9 cellular contexts compared by ENCODE assay signal in the genomic region with DNA sequence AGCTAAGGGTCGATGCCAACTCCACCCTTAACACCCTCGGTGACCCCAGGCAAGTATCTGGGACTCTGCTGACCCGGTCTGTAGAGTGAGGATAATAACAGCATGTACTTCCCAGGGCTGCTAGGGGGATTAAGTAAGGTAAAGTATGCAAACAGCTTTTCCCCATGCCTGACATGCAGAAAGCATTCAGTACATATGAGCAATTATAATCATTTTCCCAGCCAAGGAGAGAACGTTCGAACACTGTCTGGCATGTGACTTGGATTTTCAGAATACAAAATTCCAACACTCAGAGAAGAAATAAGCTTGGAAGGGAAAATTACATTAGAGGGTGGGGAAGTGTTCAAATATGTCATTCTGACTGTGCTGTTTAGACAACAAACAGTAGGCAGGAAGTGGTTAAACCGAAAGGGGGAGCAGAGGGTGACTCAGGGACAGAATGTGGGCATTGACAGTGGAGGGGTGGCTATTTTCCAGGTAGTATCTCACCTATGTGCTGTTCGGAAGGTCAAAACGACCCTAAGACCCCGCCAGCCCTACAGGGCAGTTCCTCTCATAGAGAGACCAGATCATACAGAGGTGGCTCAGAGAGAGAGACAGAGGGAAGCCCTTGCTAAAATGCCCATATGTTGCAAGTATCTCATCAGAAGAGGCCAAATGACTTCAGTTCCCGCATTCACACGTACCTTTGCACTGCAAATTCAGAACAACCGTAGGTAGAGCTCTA. TPM values are rescaled to one million over a fixed set of nuclear protein-coding genes. Genes with fewer than 3 reads are reported as not detected.
DNase-seq lines count a peak whose midpoint lies in the region; ATAC-seq, FAIRE-seq and TF ChIP-seq lines count a peak whose summit lies in the region.
"Had no signal": no experiment of that assay in that cellular context is flagged by ENCODE, and none has a peak within 500 bp of the region (broad histone marks: within the 10 kb centered on the region; RNA-seq: fewer than 3 reads in every experiment).

No MANE protein-coding gene starts in this region.

- peak overlapping the region in 1 of 2 donors; percentile 35 for H3K27ac ChIP-seq in small intestine (ENCODE audit: low read depth in 1 of 2, low read length in 1 of 2)
- H3K27ac ChIP-seq: cardiac muscle cell had no signal

- no peak for TF ChIP-seq CTCF in chondrocyte (IDR thresholded peaks at IDR 0.05)

- H3K27me3 Mint-ChIP-seq in chondrocyte (ENCODE audit: low read depth) = no peaks in the 10 kb centered on the region

- WGBS in small intestine, 3 donors = 63 to 78% (median 69%) methylated on average over 12 of the region's 12 CpGs

- no peaks in the 10 kb centered on the region for H3K4me1 ChIP-seq in small intestine (ENCODE audit: control insufficient read depth in 2 of 2, insufficient read depth in 1 of 2, low read depth in 1 of 2, low read length in 1 of 2)

- H3K27me3 ChIP-seq in small intestine (ENCODE audit: control insufficient read depth in 2 of 2, insufficient read depth in 2 of 2, low read length in 2 of 2) = no peaks in the 10 kb centered on the region
- H3K27me3 ChIP-seq: cardiac muscle cell had no signal

- FAIRE-seq in small intestine (lab: Jason Lieb, UNC) = no peak

- H3K9me3 ChIP-seq in small intestine (ENCODE audit: control insufficient read depth, low read depth) = no peaks in the 10 kb centered on the region

- DNase-seq in NK-92 treated with Interleukin-12 subunit alpha and Interleukin-12 subunit beta, amount 100 ng/mL, for 24 hours (lab: John Stamatoyannopoulos, UW) = peak; percentile 61
- DNase-seq in NK-92 (lab: John Stamatoyannopoulos, UW; ENCODE audit: unreplicated experiment) (no peak), T-helper 9 cell (peak; percentile 20), chondrocyte (ENCODE audit: low spot score) (no peak), small intestine (peak; percentile 51), ecto neural progenitor cell (ENCODE audit: low spot score) (no peak), DMS 273 (lab: John Stamatoyannopoulos, UW; ENCODE audit: unreplicated experiment) (no peak)

- H3K27ac Mint-ChIP-seq in chondrocyte (ENCODE audit: unreplicated experiment) = peak overlapping the region; percentile 60

- H3K36me3 Mint-ChIP-seq in chondrocyte (ENCODE audit: low read depth) = peaks cover 8% of the 10 kb centered on the region

- peak; percentile 85 for ATAC-seq in HG03378 (IDR thresholded peaks at IDR 0.05; ENCODE audit: unreplicated experiment)

- H3K9me3 Mint-ChIP-seq in chondrocyte (ENCODE audit: low read depth) = no peaks in the 10 kb centered on the region

- no peak overlapping the region for H3K4me3 Mint-ChIP-seq in chondrocyte (ENCODE audit: unreplicated experiment)

- H3K4me1 Mint-ChIP-seq in chondrocyte (ENCODE audit: low read depth) = peaks cover 21% of the 10 kb centered on the region

- no peak overlapping the region for H3K4me3 ChIP-seq in small intestine (ENCODE audit: low read depth in 1 of 2, low read length in 2 of 2)
- H3K4me3 ChIP-seq: cardiac muscle cell had no signal

- peaks cover 6 to 9% of the 10 kb centered on the region in 2 donors for H3K36me3 ChIP-seq in small intestine (ENCODE audit: control insufficient read depth in 2 of 2, insufficient read depth in 2 of 2, low read length in 2 of 2)

RNA-seq across cellular contexts. Expression of a gene that starts 14.9 kb away (rescaled TPM):
- 0.21 to 1.2 TPM (median 0.35 TPM) in 3 replicates for total RNA-seq in chondrocyte
- polyA plus RNA-seq in small intestine = 1 to 10 TPM; 1.5 to 3.5 (median 3.1) TPM

RNA-seq across cellular contexts. Expression of a gene that starts 31.6 kb away (rescaled TPM):
- total RNA-seq in chondrocyte = 12.1 to 19.9 TPM (median 16.9 TPM) in 3 replicates
- polyA plus RNA-seq in small intestine = 10 to 100 TPM in 2 of 3 donors, 1 to 10 TPM in 1; 7.4 to 36.2 (median 35.6) TPM

RNA-seq across cellular contexts. Expression of a gene that starts 52.8 kb away (rescaled TPM):
- total RNA-seq in chondrocyte = 45.0 to 50.7 TPM (median 48.6 TPM) in 3 replicates
- polyA plus RNA-seq in small intestine = 10 to 100 TPM; 39.8 to 42.4 (median 40.0) TPM

Comparison
In these comparisons a context has a peak if more than half of its experiments do, and no peak if none do; other contexts are left out.
1. DNase-seq: peak in NK-92 treated with Interleukin-12 subunit alpha and Interleukin-12 subunit beta, amount 100 ng/mL, for 24 hours (single experiment), T-helper 9 cell (single experiment) and small intestine (single experiment); none in NK-92 (single experiment), chondrocyte (single experiment), ecto neural progenitor cell (single experiment) and DMS 273 (single experiment).